ENCODE assay signal across 8 cellular contexts in genomic region chr2:27032495-27033252, GRCh38. TPM values are rescaled to one million over a fixed set of nuclear protein-coding genes. Genes with fewer than 3 reads are reported as not detected.
DNase-seq lines count a peak whose midpoint lies in the region; ATAC-seq and TF ChIP-seq lines count a peak whose summit lies in the region.

Gene TMEM214, plus strand, starts transcription at chr2:27032965. Its CDS starts 51 bp downstream, at chr2:27033016.

- H3K36me3 Mint-ChIP-seq in endodermal cell (ENCODE audit: low read depth) = peaks cover 28% of the 10 kb centered on the region

- H3K9me3 Mint-ChIP-seq in endodermal cell = no peaks in the 10 kb centered on the region

- H3K9ac ChIP-seq in endodermal cell (ENCODE audit: extremely low read depth, low read length, poor library complexity, severe bottlenecking) = peak within 1 kb of the TSS; percentile 72

- H3K27ac Mint-ChIP-seq in endodermal cell = peak within 1 kb of the TSS; percentile 91

- peaks cover 9% of the 10 kb centered on the region for H3K4me1 Mint-ChIP-seq in endodermal cell

- no peaks in the 10 kb centered on the region for H3K27me3 Mint-ChIP-seq in endodermal cell (ENCODE audit: insufficient read depth)

- no peaks in the 10 kb centered on the region for H3K27me3 ChIP-seq in endodermal cell (ENCODE audit: control insufficient read depth, insufficient read depth, low read length, poor library complexity, severe bottlenecking)

- H3K36me3 ChIP-seq in endodermal cell (ENCODE audit: control insufficient read depth, insufficient read depth, low read length) (peaks cover 35% of the 10 kb centered on the region), mesodermal cell (ENCODE audit: control insufficient read depth, insufficient read depth, low read length) (peaks cover 45% of the 10 kb centered on the region)

- H3K4me1 ChIP-seq in endodermal cell (ENCODE audit: control insufficient read depth, insufficient read depth, low read length) (peaks cover 4% of the 10 kb centered on the region), mesodermal cell (ENCODE audit: control insufficient read depth, insufficient read depth, low read length, poor library complexity, severe bottlenecking) (no peaks in the 10 kb centered on the region)

- H3K4me3 ChIP-seq in endodermal cell (ENCODE audit: low read length) (peak within 1 kb of the TSS; percentile 99), mesodermal cell (ENCODE audit: extremely low read depth, insufficient read depth, low read length, poor library complexity, severe bottlenecking) (peak within 1 kb of the TSS; percentile 76)

- peak within 1 kb of the TSS; percentile 95 for H3K4me3 Mint-ChIP-seq in endodermal cell

- WGBS in endodermal cell (ENCODE audit: insufficient coverage in 1 of 2, insufficient read length in 1 of 2), 2 experiments = 0 to 1% methylated on average over 25 to 76 of the region's 76 CpGs
- 1 to 2% methylated on average over 63 to 70 of the region's 76 CpGs for WGBS in mesodermal cell (ENCODE audit: insufficient coverage in 2 of 2), 2 experiments

- ATAC-seq in GM19463 (IDR thresholded peaks at IDR 0.05; ENCODE audit: unreplicated experiment) = peak; percentile 96

- DNase-seq in COLO668 (lab: John Stamatoyannopoulos, UW; ENCODE audit: unreplicated experiment) (peak; percentile 91), HPDE6-E6E7 (ENCODE audit: extremely low spot score) (peak; percentile 94), NOMO-1 (lab: John Stamatoyannopoulos, UW; ENCODE audit: unreplicated experiment in 2 of 2) (peak; percentile 57 to 85), endodermal cell (peak; percentile 92)
- DNase-seq in activated CD8-positive, alpha-beta memory T cell treated with anti-CD3 and anti-CD28 coated beads for 48 hours (ENCODE audit: low read depth in 2 of 3, low spot score in 2 of 3) = peak; percentile 61 to 77 (median 63)
- peak; percentile 44 to 64 for DNase-seq in stimulated activated CD8-positive, alpha-beta memory T cell treated with anti-CD3 and anti-CD28 coated beads, Interleukin-15, amount 100 ng/mL, for 4 hours (ENCODE audit: low read depth in 2 of 2)

- H3K27ac ChIP-seq in endodermal cell (ENCODE audit: low read depth, low read length) (no peak within 1 kb of the TSS), mesodermal cell (ENCODE audit: low read depth, low read length, severe bottlenecking) (peak within 1 kb of the TSS; percentile 81)

- TF ChIP-seq CTCF in endodermal cell (conservative IDR thresholded peaks at IDR 0.05) = peak; percentile 58

- H3K9me3 ChIP-seq in endodermal cell (ENCODE audit: control insufficient read depth, low read length) (no peaks in the 10 kb centered on the region), mesodermal cell (ENCODE audit: control insufficient read depth, low read length) (no peaks in the 10 kb centered on the region)

RNA-seq across cellular contexts. Expression of gene TMEM214, which starts in this region (rescaled TPM):
- total RNA-seq in endodermal cell = 10 to 100 TPM; 52.7 to 63.7 TPM
- 41.2 TPM for polyA plus RNA-seq in endodermal cell (2013, experiment 1 of 2)
- 39.0 TPM for polyA plus RNA-seq in endodermal cell (2013, experiment 2 of 2)
- polyA plus RNA-seq in mesodermal cell (2013, experiment 1 of 2) = 83.5 TPM
- polyA plus RNA-seq in mesodermal cell (2013, experiment 2 of 2) = 72.4 TPM
